In the genomic region with DNA sequence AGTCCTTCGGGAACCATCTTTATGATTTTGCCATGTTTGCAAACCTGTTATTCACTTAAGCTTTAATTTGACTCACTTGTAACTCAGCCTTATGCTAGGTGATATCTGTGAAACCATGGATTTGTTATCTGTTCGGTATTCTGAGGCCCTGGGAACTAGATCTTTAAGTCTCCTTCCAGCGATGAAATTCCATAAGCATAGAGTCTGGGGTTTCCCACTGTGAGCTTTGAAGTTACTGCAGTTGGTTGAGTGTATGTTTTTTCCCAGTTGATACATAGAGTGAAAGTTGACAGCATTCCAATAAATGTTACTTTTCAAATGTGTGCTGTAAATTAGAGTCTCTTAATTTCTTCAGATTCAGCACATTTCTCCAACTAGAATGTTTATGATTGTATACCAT, we compare ENCODE assay signal across 1 cellular context.
TF ChIP-seq lines count a peak whose summit lies in the region.

No MANE protein-coding gene starts in this region.

TF ChIP-seq in HepG2, 621 proteins besides CTCF, POLR2A, EP300 and RAD21 (continued from another document):
- TF ChIP-seq, protein P1, sequence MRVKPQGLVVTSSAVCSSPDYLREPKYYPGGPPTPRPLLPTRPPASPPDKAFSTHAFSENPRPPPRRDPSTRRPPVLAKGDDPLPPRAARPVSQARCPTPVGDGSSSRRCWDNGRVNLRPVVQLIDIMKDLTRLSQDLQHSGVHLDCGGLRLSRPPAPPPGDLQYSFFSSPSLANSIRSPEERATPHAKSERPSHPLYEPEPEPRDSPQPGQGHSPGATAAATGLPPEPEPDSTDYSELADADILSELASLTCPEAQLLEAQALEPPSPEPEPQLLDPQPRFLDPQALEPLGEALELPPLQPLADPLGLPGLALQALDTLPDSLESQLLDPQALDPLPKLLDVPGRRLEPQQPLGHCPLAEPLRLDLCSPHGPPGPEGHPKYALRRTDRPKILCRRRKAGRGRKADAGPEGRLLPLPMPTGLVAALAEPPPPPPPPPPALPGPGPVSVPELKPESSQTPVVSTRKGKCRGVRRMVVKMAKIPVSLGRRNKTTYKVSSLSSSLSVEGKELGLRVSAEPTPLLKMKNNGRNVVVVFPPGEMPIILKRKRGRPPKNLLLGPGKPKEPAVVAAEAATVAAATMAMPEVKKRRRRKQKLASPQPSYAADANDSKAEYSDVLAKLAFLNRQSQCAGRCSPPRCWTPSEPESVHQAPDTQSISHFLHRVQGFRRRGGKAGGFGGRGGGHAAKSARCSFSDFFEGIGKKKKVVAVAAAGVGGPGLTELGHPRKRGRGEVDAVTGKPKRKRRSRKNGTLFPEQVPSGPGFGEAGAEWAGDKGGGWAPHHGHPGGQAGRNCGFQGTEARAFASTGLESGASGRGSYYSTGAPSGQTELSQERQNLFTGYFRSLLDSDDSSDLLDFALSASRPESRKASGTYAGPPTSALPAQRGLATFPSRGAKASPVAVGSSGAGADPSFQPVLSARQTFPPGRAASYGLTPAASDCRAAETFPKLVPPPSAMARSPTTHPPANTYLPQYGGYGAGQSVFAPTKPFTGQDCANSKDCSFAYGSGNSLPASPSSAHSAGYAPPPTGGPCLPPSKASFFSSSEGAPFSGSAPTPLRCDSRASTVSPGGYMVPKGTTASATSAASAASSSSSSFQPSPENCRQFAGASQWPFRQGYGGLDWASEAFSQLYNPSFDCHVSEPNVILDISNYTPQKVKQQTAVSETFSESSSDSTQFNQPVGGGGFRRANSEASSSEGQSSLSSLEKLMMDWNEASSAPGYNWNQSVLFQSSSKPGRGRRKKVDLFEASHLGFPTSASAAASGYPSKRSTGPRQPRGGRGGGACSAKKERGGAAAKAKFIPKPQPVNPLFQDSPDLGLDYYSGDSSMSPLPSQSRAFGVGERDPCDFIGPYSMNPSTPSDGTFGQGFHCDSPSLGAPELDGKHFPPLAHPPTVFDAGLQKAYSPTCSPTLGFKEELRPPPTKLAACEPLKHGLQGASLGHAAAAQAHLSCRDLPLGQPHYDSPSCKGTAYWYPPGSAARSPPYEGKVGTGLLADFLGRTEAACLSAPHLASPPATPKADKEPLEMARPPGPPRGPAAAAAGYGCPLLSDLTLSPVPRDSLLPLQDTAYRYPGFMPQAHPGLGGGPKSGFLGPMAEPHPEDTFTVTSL (CRISPR knock-in tag; IDR thresholded peaks at IDR 0.05; ENCODE audit: borderline replicate concordance) = no peak
- no peak for TF ChIP-seq NFRKB (IDR thresholded peaks at IDR 0.05)
- TF ChIP-seq TEF (CRISPR knock-in tag; IDR thresholded peaks at IDR 0.05) = no peak
- TF ChIP-seq NFKB2 (CRISPR knock-in tag; IDR thresholded peaks at IDR 0.05; ENCODE audit: borderline replicate concordance) = no peak
